ENCODE assay signal across 13 cellular contexts in genomic region chr3:169173231-169173630, GRCh38.
A peak's percentile ranks its signal among the peaks of the same experiment; 100 is the strongest.
DNase-seq lines count a peak whose midpoint lies in the region; FAIRE-seq and TF ChIP-seq lines count a peak whose summit lies in the region.
"Had no signal": no experiment of that assay in that cellular context is flagged by ENCODE, and none has a peak within 500 bp of the region (broad histone marks: within the 10 kb centered on the region; RNA-seq: fewer than 3 reads in every experiment).

No MANE protein-coding gene starts in this region.

- H3K36me3 ChIP-seq in Peyer's patch: no peaks in the 10 kb centered on the region
- H3K36me3 ChIP-seq in MM.1S (replicated peaks; ENCODE audit: insufficient read depth, low read length): no peaks in the 10 kb centered on the region
- H3K36me3 ChIP-seq: heart right ventricle, thoracic aorta had no signal

- H4K20me1 ChIP-seq in MM.1S (ENCODE audit: insufficient read depth, low read length): no peaks in the 10 kb centered on the region

- H3K27ac ChIP-seq in RWPE1 (no peak overlapping the region), Peyer's patch (no peak overlapping the region), MM.1S (ENCODE audit: low read length) (no peak overlapping the region)
- H3K27ac ChIP-seq: heart right ventricle, thoracic aorta had no signal

- CTCF ChIA-PET in RWPE1 (lab: Yijun Ruan, JAX): interaction anchor here (0.5 to 1.9 kb wide), 6 partner anchors 24 to 496 kb away, joined by 3 to 8 read pairs (median 4); no protein-coding TSS in a partner anchor

- no peak overlapping the region for H3K9ac ChIP-seq in MM.1S (ENCODE audit: low read length)

- peak; percentile 98 for DNase-seq in HT-29 (ENCODE audit: low spot score)
- peak; percentile 55 for DNase-seq in RWPE1 (ENCODE audit: low spot score)
- peak; percentile 21 for DNase-seq in iPS-NIHi11 (ENCODE audit: low spot score)
- DNase-seq in stromal cell of bone marrow (ENCODE audit: low read depth): peak; percentile 59
- no peak for DNase-seq in Peyer's patch
- no peak for DNase-seq in GM12892 (ENCODE audit: insufficient read length)
- no peak for DNase-seq in MM.1S
- DNase-seq: central memory CD4-positive, alpha-beta T cell; heart right ventricle; HFFc6; naive thymus-derived CD4-positive, alpha-beta T cell had no signal

- no peak for TF ChIP-seq POLR2A in Peyer's patch (IDR thresholded peaks at IDR 0.05)
- no peak for TF ChIP-seq POLR2A in GM12892 (IDR thresholded peaks at IDR 0.05; ENCODE audit: low read depth, low read length)

- H3K27me3 ChIP-seq in Peyer's patch: no peaks in the 10 kb centered on the region
- H3K27me3 ChIP-seq in MM.1S (replicated peaks; ENCODE audit: insufficient read depth, low read length): no peaks in the 10 kb centered on the region
- H3K27me3 ChIP-seq: heart right ventricle had no signal

- H3K4me3 ChIP-seq in Peyer's patch (no peak overlapping the region), MM.1S (ENCODE audit: low read length) (no peak overlapping the region)
- H3K4me3 ChIP-seq: heart right ventricle, thoracic aorta had no signal

- no peak overlapping the region for H2AFZ ChIP-seq in MM.1S (ENCODE audit: low read length)

- no peaks in the 10 kb centered on the region for H3K79me2 ChIP-seq in MM.1S (ENCODE audit: low read length)

- FAIRE-seq in GM12892 (lab: Jason Lieb, UNC): no peak
- FAIRE-seq: endometrium had no signal

- TF ChIP-seq CTCF in RWPE1 (conservative IDR thresholded peaks at IDR 0.05; ENCODE audit: low read depth) (no peak), Peyer's patch (IDR thresholded peaks at IDR 0.05) (no peak), MM.1S (IDR thresholded peaks at IDR 0.05; ENCODE audit: low read length) (no peak)

- H3K9me2 ChIP-seq in MM.1S (replicated peaks; ENCODE audit: insufficient read depth, low read length): no peaks in the 10 kb centered on the region

- POLR2A ChIA-PET in RWPE1 (lab: Yijun Ruan, JAX; ENCODE audit: low non-redundant PET): no interaction called here

- no peaks in the 10 kb centered on the region for H3F3A ChIP-seq in MM.1S (ENCODE audit: insufficient read depth, low read length)

- no peaks in the 10 kb centered on the region for H3K9me3 ChIP-seq in Peyer's patch
- no peaks in the 10 kb centered on the region for H3K9me3 ChIP-seq in MM.1S (replicated peaks; ENCODE audit: insufficient read depth, low read length)
- H3K9me3 ChIP-seq: heart right ventricle, thoracic aorta had no signal

- no peak overlapping the region for H3K4me2 ChIP-seq in MM.1S (ENCODE audit: low read depth, low read length)

- H3K4me1 ChIP-seq in Peyer's patch: no peaks in the 10 kb centered on the region
- no peaks in the 10 kb centered on the region for H3K4me1 ChIP-seq in MM.1S (ENCODE audit: low read length)

Comparison
In these comparisons a context has a peak if more than half of its experiments do, and no peak if none do; other contexts are left out.
1. DNase-seq: peak in HT-29 (single experiment), RWPE1 (single experiment), iPS-NIHi11 (single experiment) and stromal cell of bone marrow (single experiment); none in Peyer's patch (0 of 3), GM12892 (single experiment) and MM.1S (single experiment).